11 cellular contexts compared by ENCODE assay signal in genomic region chr7:80145780-80146422, GRCh38. TPM values are rescaled to one million over a fixed set of nuclear protein-coding genes. Genes with fewer than 3 reads are reported as not detected.
DNase-seq lines count a peak whose midpoint lies in the region; ATAC-seq and TF ChIP-seq lines count a peak whose summit lies in the region.
"Had no signal": no experiment of that assay in that cellular context is flagged by ENCODE, and none has a peak within 500 bp of the region (broad histone marks: within the 10 kb centered on the region; RNA-seq: fewer than 3 reads in every experiment).

No MANE protein-coding gene starts in this region.

- H3K4me1 ChIP-seq in gastroesophageal sphincter, result peaks cover 15 to 85% (median 18%) of the 10 kb centered on the region in 3 donors

- peak overlapping the region in 3 of 4 donors; percentile 26 to 61 (median 45) for H3K27ac ChIP-seq in gastroesophageal sphincter
- H3K27ac ChIP-seq: 22Rv1 had no signal

- H3K4me1 Mint-ChIP-seq in WTC11, result peaks cover 75% of the 10 kb centered on the region

- no peak for TF ChIP-seq POLR2A in gastroesophageal sphincter (IDR thresholded peaks at IDR 0.05)

- no peak overlapping the region for H3K4me3 ChIP-seq in gastroesophageal sphincter

- DNase-seq in DMS 273 (lab: John Stamatoyannopoulos, UW; ENCODE audit: unreplicated experiment) (peak; percentile 36), DMS 273 treated with DMSO at 0.1 percent for 48 hours (lab: John Stamatoyannopoulos, UW) (no peak), WTC11 (ENCODE audit: low spot score) (no peak), stromal cell of bone marrow (ENCODE audit: low read depth) (peak; percentile 57), SKM-1 treated with dmso at 0.1 percent for 144 hours (lab: John Stamatoyannopoulos, UW; ENCODE audit: unreplicated experiment) (no peak), AG08395 (ENCODE audit: low spot score) (no peak)
- DNase-seq: cortex of kidney, SHP77 had no signal

- H3K27ac Mint-ChIP-seq in WTC11, result peak overlapping the region; percentile 57

- H3K27me3 Mint-ChIP-seq in WTC11 (ENCODE audit: low read depth), result no peaks in the 10 kb centered on the region

- POLR2A ChIA-PET in WTC11 (lab: Charles Lee), result no interaction called here

- WGBS in gastroesophageal sphincter (ENCODE audit: low coverage in 1 of 2), 2 donors, result 20 to 39% methylated on average over 1 to 3 of the region's 3 CpGs

- no peaks in the 10 kb centered on the region for H3K36me3 ChIP-seq in gastroesophageal sphincter

- H3K9me3 ChIP-seq in gastroesophageal sphincter, result no peaks in the 10 kb centered on the region

- H3K27me3 ChIP-seq in gastroesophageal sphincter, result no peaks in the 10 kb centered on the region

- ATAC-seq in WTC11 (peak; percentile 59), gastroesophageal sphincter (no peak), GM19455 (IDR thresholded peaks at IDR 0.05; ENCODE audit: unreplicated experiment) (no peak)

- no peak overlapping the region for H3K4me3 Mint-ChIP-seq in WTC11

- CTCF ChIA-PET in WTC11 (lab: Charles Lee), result interaction anchor here (1.7 kb wide), 1 partner anchor 11 kb away, joined by 6 read pairs; the partner anchor contains the start of gene GNAI1

- H3K36me3 Mint-ChIP-seq in WTC11, result peaks cover 3% of the 10 kb centered on the region

- TF ChIP-seq CTCF in WTC11 (IDR thresholded peaks at IDR 0.05) (no peak), gastroesophageal sphincter (IDR thresholded peaks at IDR 0.05) (no peak)

- peaks cover 3% of the 10 kb centered on the region; the same call in 1 of the 2 replicates for H3K9me3 Mint-ChIP-seq in WTC11

- no peak for TF ChIP-seq EP300 in gastroesophageal sphincter (IDR thresholded peaks at IDR 0.05)

TF ChIP-seq in WTC11, 78 proteins besides CTCF, POLR2A, EP300 and RAD21:
- TF ChIP-seq ZNF425 (CRISPR knock-in tag; conservative IDR thresholded peaks at IDR 0.05), result no peak
- no peak for TF ChIP-seq ZBTB21 (CRISPR knock-in tag; IDR thresholded peaks at IDR 0.05; ENCODE audit: borderline replicate concordance)
- TF ChIP-seq NFATC4 (CRISPR knock-in tag; IDR thresholded peaks at IDR 0.05), result no peak

RNA-seq across cellular contexts. Expression of gene GNAI1, which starts 11.3 kb away (rescaled TPM):
- total RNA-seq in WTC11 (2021), result 26.7 to 31.0 TPM (median 31.0 TPM) in 3 replicates
- 100 to 1,000 TPM in 3 of 4 donors, 10 to 100 TPM in 1; 76.8 to 136 (median 108) TPM for total RNA-seq in gastroesophageal sphincter

Comparison
In these comparisons a context has a peak if more than half of its experiments do, and no peak if none do; other contexts are left out.
1. DNase-seq: peak in DMS 273 (single experiment) and stromal cell of bone marrow (single experiment); none in DMS 273 treated with DMSO at 0.1 percent for 48 hours (single experiment), WTC11 (single experiment), SKM-1 treated with dmso at 0.1 percent for 144 hours (single experiment) and AG08395 (single experiment).